In the genomic region with DNA sequence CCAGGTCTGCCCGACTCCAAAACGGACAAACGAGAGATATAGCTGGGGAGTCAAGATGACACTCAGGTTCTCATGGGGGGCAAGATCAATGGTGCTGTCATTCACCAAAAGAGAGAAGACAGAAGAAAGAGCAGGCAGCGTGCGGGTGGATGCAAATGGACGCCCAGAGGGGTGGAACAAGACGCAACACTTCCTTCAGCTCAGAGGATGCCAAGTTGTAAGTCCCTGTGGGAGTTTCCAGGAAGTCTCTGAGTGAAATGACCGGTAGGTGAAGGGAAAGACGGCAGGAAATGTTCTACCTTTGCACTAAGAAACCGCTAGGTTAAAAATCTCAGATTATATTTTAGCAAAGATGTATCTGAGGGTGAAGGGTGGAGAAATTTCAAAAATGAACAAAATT, we compare ENCODE assay signal across 22 cellular contexts. TPM values are rescaled to one million over a fixed set of nuclear protein-coding genes. Genes with fewer than 3 reads are reported as not detected.
DNase-seq lines count a peak whose midpoint lies in the region; ATAC-seq lines count a peak whose summit lies in the region.
"Had no signal": no experiment of that assay in that cellular context is flagged by ENCODE, and none has a peak within 500 bp of the region (broad histone marks: within the 10 kb centered on the region; RNA-seq: fewer than 3 reads in every experiment).

No MANE protein-coding gene starts in this region.

- DNase-seq in left ventricle myocardium superior: no peak
- no peak for DNase-seq in left cardiac atrium
- DNase-seq in memory B cell (ENCODE audit: low spot score in 2 of 2): no peak
- no peak for DNase-seq in head of caudate nucleus
- no peak for DNase-seq in HUDEP-2 (lab: John Stamatoyannopoulos, UW; ENCODE audit: unreplicated experiment in 76 of 76)
- no peak for DNase-seq in COR-L47 (lab: John Stamatoyannopoulos, UW)
- DNase-seq: AML-193; Calu3; CD8-positive, alpha-beta memory T cell; DMS79 treated with DMSO at 0.1 percent for 48 hours; GF-D8; Kasumi-1; NCI-H1092 treated with DMSO at 0.1 percent for 48 hours; NCI-H1436; NCI-H446; NCI-H524 treated with DMSO at 0.1 percent for 48 hours; NCI-H774 had no signal

- no peak overlapping the region for H3K27ac ChIP-seq in subcutaneous abdominal adipose tissue (ENCODE audit: low read depth, low read length)
- H3K27ac ChIP-seq: SJCRH30 had no signal

- peaks cover 72% of the 10 kb centered on the region for H3K36me3 Mint-ChIP-seq in activated T-helper 17 cell treated with anti-CD3 and anti-CD28 coated beads, Interleukin-2, amount 50 U/mL, for 72 hours (ENCODE audit: low read depth)
- H3K36me3 Mint-ChIP-seq in memory B cell: peaks cover 38% of the 10 kb centered on the region

- H3K27ac Mint-ChIP-seq in activated T-helper 17 cell treated with anti-CD3 and anti-CD28 coated beads, Interleukin-2, amount 50 U/mL, for 72 hours: peak overlapping the region; percentile 67
- H3K27ac Mint-ChIP-seq in memory B cell: peak overlapping the region; percentile 68

- peaks cover 7 to 32% (median 15%) of the 10 kb centered on the region in 5 donors for H3K4me1 ChIP-seq in subcutaneous abdominal adipose tissue (ENCODE audit: control insufficient read depth in 5 of 5, insufficient read depth in 5 of 5, low read length in 5 of 5)
- H3K4me1 ChIP-seq: SJCRH30 had no signal

- H3K4me3 ChIP-seq in subcutaneous abdominal adipose tissue (ENCODE audit: low read depth in 1 of 5, low read length in 5 of 5): peak overlapping the region in 3 of 5 donors; percentile 3 to 35 (median 26)
- H3K4me3 ChIP-seq: SJCRH30 had no signal

- peak overlapping the region in 1 of 5 donors; percentile 38 for H3K9ac ChIP-seq in subcutaneous abdominal adipose tissue (ENCODE audit: low read length in 5 of 5)

- peaks cover 15 to 40% (median 37%) of the 10 kb centered on the region in 5 donors for H3K36me3 ChIP-seq in subcutaneous abdominal adipose tissue (ENCODE audit: control insufficient read depth in 5 of 5, insufficient read depth in 5 of 5, low read length in 5 of 5)

- H3K27me3 Mint-ChIP-seq in activated T-helper 17 cell treated with anti-CD3 and anti-CD28 coated beads, Interleukin-2, amount 50 U/mL, for 72 hours: no peaks in the 10 kb centered on the region
- H3K27me3 Mint-ChIP-seq in memory B cell: no peaks in the 10 kb centered on the region

- ATAC-seq in left ventricle myocardium superior: peak; percentile 48
- ATAC-seq in left cardiac atrium: no peak
- ATAC-seq in activated T-helper 17 cell treated with anti-CD3 and anti-CD28 coated beads, Interleukin-2, amount 50 U/mL, for 72 hours (replicated peaks): no peak
- ATAC-seq in memory B cell (ENCODE audit: low read depth): no peak
- ATAC-seq: SK-N-SH treated with all-trans-retinoic acid at 6 μM for 48 hours had no signal

- H3K4me3 Mint-ChIP-seq in activated T-helper 17 cell treated with anti-CD3 and anti-CD28 coated beads, Interleukin-2, amount 50 U/mL, for 72 hours: no peak overlapping the region
- no peak overlapping the region for H3K4me3 Mint-ChIP-seq in memory B cell
- H3K4me3 Mint-ChIP-seq: CD14-positive monocyte had no signal

- no peaks in the 10 kb centered on the region for H3K27me3 ChIP-seq in subcutaneous abdominal adipose tissue (ENCODE audit: control insufficient read depth in 5 of 5, insufficient read depth in 4 of 5, low read length in 5 of 5)
- H3K27me3 ChIP-seq: SJCRH30 had no signal

- no peaks in the 10 kb centered on the region for H3K9me3 ChIP-seq in subcutaneous abdominal adipose tissue (ENCODE audit: control insufficient read depth in 5 of 5, low read length in 5 of 5)
- H3K9me3 ChIP-seq: SJCRH30 had no signal

- no peaks in the 10 kb centered on the region for H3K9me3 Mint-ChIP-seq in activated T-helper 17 cell treated with anti-CD3 and anti-CD28 coated beads, Interleukin-2, amount 50 U/mL, for 72 hours
- H3K9me3 Mint-ChIP-seq in memory B cell: no peaks in the 10 kb centered on the region
- H3K9me3 Mint-ChIP-seq: CD14-positive monocyte; CD8-positive, alpha-beta memory T cell had no signal

- H3K4me1 Mint-ChIP-seq in activated T-helper 17 cell treated with anti-CD3 and anti-CD28 coated beads, Interleukin-2, amount 50 U/mL, for 72 hours: peaks cover 6% of the 10 kb centered on the region
- peaks cover 13% of the 10 kb centered on the region for H3K4me1 Mint-ChIP-seq in memory B cell

- intact Hi-C loops in left ventricle myocardium superior (cut with micrococcal nuclease) (no loop called here), left cardiac atrium (cut with DNase I) (no loop called here), head of caudate nucleus (cut with DNase I) (no loop called here)

RNA-seq across cellular contexts. Expression of a gene that starts 26.5 kb away (rescaled TPM):
- total RNA-seq in left ventricle myocardium superior (16.0 TPM), left cardiac atrium (10 to 100 TPM; 18.6 to 19.5 TPM)
- total RNA-seq in activated T-helper 17 cell treated with anti-CD3 and anti-CD28 coated beads, Interleukin-2, amount 50 U/mL, for 72 hours: 10 to 100 TPM; 31.3 to 46.4 TPM
